ENCODE assay signal across 8 cellular contexts in genomic region chr20:33869283-33869682, GRCh38.
"Had no signal": no experiment of that assay in that cellular context is flagged by ENCODE, and none has a peak within 500 bp of the region (broad histone marks: within the 10 kb centered on the region; RNA-seq: fewer than 3 reads in every experiment).

No MANE protein-coding gene starts in this region.

- H3K4me3 ChIP-seq: GM23248 had no signal

- H3K9ac ChIP-seq: GM23248, KMS-11 had no signal

- H3K4me2 ChIP-seq: KMS-11 had no signal

- H3K27ac ChIP-seq: GM23248, HL-60, KMS-11 had no signal

- H2AFZ ChIP-seq: GM23248 had no signal

- DNase-seq: GM23248, GOT3, H9, HCEC 1CT, IMR-90, KBM-7 had no signal
